ENCODE assay signal across 20 cellular contexts in genomic region chr2:7849027-7849426, GRCh38.
A peak's percentile ranks its signal among the peaks of the same experiment; 100 is the strongest.
DNase-seq lines count a peak whose midpoint lies in the region; ATAC-seq lines count a peak whose summit lies in the region.
"Had no signal": no experiment of that assay in that cellular context is flagged by ENCODE, and none has a peak within 500 bp of the region (broad histone marks: within the 10 kb centered on the region; RNA-seq: fewer than 3 reads in every experiment).

No MANE protein-coding gene starts in this region.

- peaks cover 13 to 18% of the 10 kb centered on the region in 2 experiments for H3K4me1 ChIP-seq in trophoblast cell (ENCODE audit: control insufficient read depth in 1 of 2, insufficient read depth in 2 of 2, low read length in 2 of 2)

- peaks cover 13% of the 10 kb centered on the region for H3K79me1 ChIP-seq in trophoblast cell (ENCODE audit: low read length)

- H3K27ac ChIP-seq in trophoblast cell (ENCODE audit: low read depth, low read length) = peak overlapping the region; percentile 76

- H3K9ac ChIP-seq in trophoblast cell (ENCODE audit: low read length) = no peak overlapping the region

- H2BK12ac ChIP-seq in trophoblast cell (ENCODE audit: low read length) = peak overlapping the region; percentile 50

- intact Hi-C loops in activated T-helper 2 cell treated with anti-CD3 and anti-CD28 coated beads, Interferon-gamma antibody, Interleukin-2, Interleukin-4, amounts not matched to agents 10 μg/mL and 5 μg/mL and 100 μg/mL, durations not matched to agents 14 hours and 24 hours and 36 hours (cut with micrococcal nuclease) = loop anchor here (2.0 to 5.0 kb wide), 10 partner anchors 90 to 832 kb away; no protein-coding TSS in a partner anchor

- peaks cover 32% of the 10 kb centered on the region for H3K4me1 Mint-ChIP-seq in activated T-cell treated with anti-CD3 and anti-CD28 coated beads, Interleukin-2, amount 50 U/mL, for 24 hours (ENCODE audit: low read depth)
- H3K4me1 Mint-ChIP-seq in activated T-cell treated with anti-CD3 and anti-CD28 coated beads, Interleukin-2, amount 50 U/mL, for 4 hours (ENCODE audit: low read depth) = peaks cover 17% of the 10 kb centered on the region
- H3K4me1 Mint-ChIP-seq in activated T-helper 2 cell treated with anti-CD3 and anti-CD28 coated beads, Interferon-gamma antibody, Interleukin-2, Interleukin-4, amounts not matched to agents 10 μg/mL and 5 μg/mL and 100 μg/mL, durations not matched to agents 14 hours and 24 hours and 36 hours (ENCODE audit: low read depth) = peaks cover 46% of the 10 kb centered on the region
- H3K4me1 Mint-ChIP-seq: B cell; CD4-positive, CD25-positive, alpha-beta regulatory T cell had no signal

- H3K27ac Mint-ChIP-seq in activated T-cell treated with anti-CD3 and anti-CD28 coated beads, Interleukin-2, amount 50 U/mL, for 24 hours = peak overlapping the region; percentile 88
- H3K27ac Mint-ChIP-seq in activated T-helper 2 cell treated with anti-CD3 and anti-CD28 coated beads, Interferon-gamma antibody, Interleukin-2, Interleukin-4, amounts not matched to agents 10 μg/mL and 5 μg/mL and 100 μg/mL, durations not matched to agents 14 hours and 24 hours and 36 hours = peak overlapping the region; percentile 97
- H3K27ac Mint-ChIP-seq: B cell; CD4-positive, CD25-positive, alpha-beta regulatory T cell; H9 had no signal

- no peak overlapping the region for H2AFZ ChIP-seq in trophoblast cell (ENCODE audit: insufficient read depth, low read length, poor library complexity)

- no CpG with 5 or more reads among the region's 1 CpG for WGBS in trophoblast cell (ENCODE audit: extremely low coverage, insufficient coverage, insufficient read length)

- H3K9me3 Mint-ChIP-seq in activated T-cell treated with anti-CD3 and anti-CD28 coated beads, Interleukin-2, amount 50 U/mL, for 24 hours = peaks cover 4% of the 10 kb centered on the region
- no peaks in the 10 kb centered on the region for H3K9me3 Mint-ChIP-seq in activated T-cell treated with anti-CD3 and anti-CD28 coated beads, Interleukin-2, amount 50 U/mL, for 4 hours
- no peaks in the 10 kb centered on the region for H3K9me3 Mint-ChIP-seq in activated T-helper 2 cell treated with anti-CD3 and anti-CD28 coated beads, Interferon-gamma antibody, Interleukin-2, Interleukin-4, amounts not matched to agents 10 μg/mL and 5 μg/mL and 100 μg/mL, durations not matched to agents 14 hours and 24 hours and 36 hours
- H3K9me3 Mint-ChIP-seq: CD4-positive, CD25-positive, alpha-beta regulatory T cell; H9 had no signal

- H3K9me3 ChIP-seq in trophoblast cell (ENCODE audit: insufficient read depth, low read depth, low read length) = no peaks in the 10 kb centered on the region

- no peaks in the 10 kb centered on the region for H3K36me3 Mint-ChIP-seq in activated T-cell treated with anti-CD3 and anti-CD28 coated beads, Interleukin-2, amount 50 U/mL, for 24 hours (ENCODE audit: low read depth)
- no peaks in the 10 kb centered on the region for H3K36me3 Mint-ChIP-seq in activated T-cell treated with anti-CD3 and anti-CD28 coated beads, Interleukin-2, amount 50 U/mL, for 4 hours (ENCODE audit: insufficient read depth)
- H3K36me3 Mint-ChIP-seq in activated T-helper 2 cell treated with anti-CD3 and anti-CD28 coated beads, Interferon-gamma antibody, Interleukin-2, Interleukin-4, amounts not matched to agents 10 μg/mL and 5 μg/mL and 100 μg/mL, durations not matched to agents 14 hours and 24 hours and 36 hours (ENCODE audit: low read depth) = peaks cover 11% of the 10 kb centered on the region
- H3K36me3 Mint-ChIP-seq: CD4-positive, CD25-positive, alpha-beta regulatory T cell had no signal

- H2AK5ac ChIP-seq in trophoblast cell (ENCODE audit: low read length) = no peak overlapping the region

- no peaks in the 10 kb centered on the region for H3K79me2 ChIP-seq in trophoblast cell (ENCODE audit: control insufficient read depth, insufficient read depth, low read length, poor library complexity)

- H3K23ac ChIP-seq in trophoblast cell (ENCODE audit: low read length) = no peak overlapping the region

- no peak overlapping the region for H3K14ac ChIP-seq in trophoblast cell (ENCODE audit: low read length)

- H3K27me3 ChIP-seq in trophoblast cell (ENCODE audit: insufficient read depth, low read length) = no peaks in the 10 kb centered on the region

- H3K4me3 Mint-ChIP-seq in activated T-cell treated with anti-CD3 and anti-CD28 coated beads, Interleukin-2, amount 50 U/mL, for 24 hours = no peak overlapping the region
- H3K4me3 Mint-ChIP-seq in activated T-cell treated with anti-CD3 and anti-CD28 coated beads, Interleukin-2, amount 50 U/mL, for 4 hours = no peak overlapping the region
- H3K4me3 Mint-ChIP-seq in activated T-helper 2 cell treated with anti-CD3 and anti-CD28 coated beads, Interferon-gamma antibody, Interleukin-2, Interleukin-4, amounts not matched to agents 10 μg/mL and 5 μg/mL and 100 μg/mL, durations not matched to agents 14 hours and 24 hours and 36 hours (ENCODE audit: low read depth) = no peak overlapping the region
- H3K4me3 Mint-ChIP-seq: B cell; CD4-positive, CD25-positive, alpha-beta regulatory T cell; H9 had no signal

- peak overlapping the region; percentile 16 for H2BK120ac ChIP-seq in trophoblast cell (ENCODE audit: insufficient read depth, low read length, poor library complexity)

- DNase-seq in activated T-cell treated with anti-CD3 and anti-CD28 coated beads, Interleukin-2, amount 50 U/mL, for 24 hours = no peak
- no peak for DNase-seq in activated T-cell treated with anti-CD3 and anti-CD28 coated beads, Interleukin-2, amount 50 U/mL, for 4 hours
- DNase-seq in NCI-H69 (lab: John Stamatoyannopoulos, UW) = peak; percentile 37
- no peak for DNase-seq in activated T-helper 2 cell treated with anti-CD3 and anti-CD28 coated beads, Interferon-gamma antibody, Interleukin-2, Interleukin-4, amounts not matched to agents 10 μg/mL and 5 μg/mL and 100 μg/mL, durations not matched to agents 14 hours and 24 hours and 36 hours (ENCODE audit: low spot score)
- peak; percentile 58 to 70 for DNase-seq in trophoblast cell
- DNase-seq in Kasumi-1 (lab: John Stamatoyannopoulos, UW) = no peak
- DNase-seq: CD4-positive, CD25-positive, alpha-beta regulatory T cell; COR-L47; DMS153; GDM1; H9; MM.1S; NCI-H1092; NCI-H1694 treated with DMSO at 0.1 percent for 48 hours; NCI-H2227 treated with DMSO at 0.1 percent for 48 hours; NCI-H510A treated with DMSO at 0.1 percent for 48 hours; NCI-H82; PC-3 had no signal

- peak overlapping the region; percentile 12 for H4K8ac ChIP-seq in trophoblast cell (ENCODE audit: low read depth, low read length)

- ATAC-seq in activated T-cell treated with anti-CD3 and anti-CD28 coated beads, Interleukin-2, amount 50 U/mL, for 4 hours = no peak
- no peak for ATAC-seq in HG02885 (IDR thresholded peaks at IDR 0.05; ENCODE audit: poor library complexity, unreplicated experiment)

- no peak overlapping the region for H3K4ac ChIP-seq in trophoblast cell (ENCODE audit: low read depth, low read length)

- H3K4me2 ChIP-seq in trophoblast cell (ENCODE audit: low read length) = no peak overlapping the region

- H3K4me3 ChIP-seq in trophoblast cell (ENCODE audit: low read depth, low read length) = no peak overlapping the region

- peak overlapping the region; percentile 49 for H4K91ac ChIP-seq in trophoblast cell (ENCODE audit: low read depth, low read length)

- H3K27me3 Mint-ChIP-seq in activated T-cell treated with anti-CD3 and anti-CD28 coated beads, Interleukin-2, amount 50 U/mL, for 24 hours = no peaks in the 10 kb centered on the region
- peaks cover 2% of the 10 kb centered on the region for H3K27me3 Mint-ChIP-seq in activated T-cell treated with anti-CD3 and anti-CD28 coated beads, Interleukin-2, amount 50 U/mL, for 4 hours (ENCODE audit: low read depth)
- no peaks in the 10 kb centered on the region for H3K27me3 Mint-ChIP-seq in activated T-helper 2 cell treated with anti-CD3 and anti-CD28 coated beads, Interferon-gamma antibody, Interleukin-2, Interleukin-4, amounts not matched to agents 10 μg/mL and 5 μg/mL and 100 μg/mL, durations not matched to agents 14 hours and 24 hours and 36 hours (ENCODE audit: low read depth)
- H3K27me3 Mint-ChIP-seq: CD4-positive, CD25-positive, alpha-beta regulatory T cell had no signal

- no peak overlapping the region for H4K12ac ChIP-seq in trophoblast cell (ENCODE audit: low read depth, low read length)

- peak overlapping the region; percentile 8 for H2BK5ac ChIP-seq in trophoblast cell (ENCODE audit: low read depth, low read length, poor library complexity)

- no peaks in the 10 kb centered on the region for H3K36me3 ChIP-seq in trophoblast cell (ENCODE audit: control insufficient read depth in 1 of 2, insufficient read depth in 2 of 2, low read length in 2 of 2)

- no peak overlapping the region for H3K18ac ChIP-seq in trophoblast cell (ENCODE audit: low read length)

Comparison
In these comparisons a context has a peak if more than half of its experiments do, and no peak if none do; other contexts are left out.
1. DNase-seq: peak in NCI-H69 (single experiment) and trophoblast cell (2 of 2); none in activated T-cell treated with anti-CD3 and anti-CD28 coated beads, Interleukin-2, amount 50 U/mL, for 24 hours (single experiment), activated T-cell treated with anti-CD3 and anti-CD28 coated beads, Interleukin-2, amount 50 U/mL, for 4 hours (single experiment), activated T-helper 2 cell treated with anti-CD3 and anti-CD28 coated beads, Interferon-gamma antibody, Interleukin-2, Interleukin-4, amounts not matched to agents 10 μg/mL and 5 μg/mL and 100 μg/mL, durations not matched to agents 14 hours and 24 hours and 36 hours (single experiment) and Kasumi-1 (0 of 2).